In genomic region chr11:106091480-106092123, GRCh38 we compare ENCODE assay signal across 8 cellular contexts. TPM values are rescaled to one million over a fixed set of nuclear protein-coding genes. Genes with fewer than 3 reads are reported as not detected.
DNase-seq lines count a peak whose midpoint lies in the region; ATAC-seq, FAIRE-seq and TF ChIP-seq lines count a peak whose summit lies in the region.
"Had no signal": no experiment of that assay in that cellular context is flagged by ENCODE, and none has a peak within 500 bp of the region (broad histone marks: within the 10 kb centered on the region; RNA-seq: fewer than 3 reads in every experiment).

No MANE protein-coding gene starts in this region.

- H3K9me3 ChIP-seq in SJSA1 (replicated peaks): no peaks in the 10 kb centered on the region
- no peaks in the 10 kb centered on the region for H3K9me3 ChIP-seq in lung (ENCODE audit: control insufficient read depth in 2 of 2, insufficient read depth in 1 of 2, low read length in 1 of 2)
- H3K9me3 ChIP-seq in ovary: no peaks in the 10 kb centered on the region
- H3K9me3 ChIP-seq in small intestine (ENCODE audit: control insufficient read depth, low read depth): no peaks in the 10 kb centered on the region

- DNase-seq in SJSA1 (ENCODE audit: low read depth in 1 of 2, low spot score in 2 of 2) (peak in 1 of 2 experiments; percentile 40), lung (ENCODE audit: low spot score) (no peak), DMS114 treated with DMSO at 0.1 percent for 48 hours (lab: John Stamatoyannopoulos, UW; ENCODE audit: unreplicated experiment) (no peak), ovary (no peak), small intestine (no peak)

- H3K27me3 ChIP-seq in SJSA1 (replicated peaks) (no peaks in the 10 kb centered on the region), lung (ENCODE audit: control insufficient read depth, insufficient read depth) (no peaks in the 10 kb centered on the region), ovary (no peaks in the 10 kb centered on the region), small intestine (ENCODE audit: control insufficient read depth in 2 of 2, insufficient read depth in 2 of 2, low read length in 2 of 2) (no peaks in the 10 kb centered on the region)

- H3K4me3 ChIP-seq in SJSA1: no peak overlapping the region
- H3K4me3 ChIP-seq in lung: no peak overlapping the region
- H3K4me3 ChIP-seq in ovary: no peak overlapping the region
- no peak overlapping the region for H3K4me3 ChIP-seq in small intestine (ENCODE audit: low read depth in 1 of 2, low read length in 2 of 2)
- H3K4me3 ChIP-seq: SK-N-MC had no signal

- TF ChIP-seq POLR2A in ovary (IDR thresholded peaks at IDR 0.05): no peak

- no peak for FAIRE-seq in small intestine (lab: Jason Lieb, UNC)

- H3K27ac ChIP-seq in SJSA1: peak overlapping the region; percentile 57
- no peak overlapping the region for H3K27ac ChIP-seq in lung (ENCODE audit: low read depth in 1 of 2, low read length in 1 of 2)
- H3K27ac ChIP-seq in ovary: no peak overlapping the region
- H3K27ac ChIP-seq in small intestine (ENCODE audit: low read depth in 1 of 2, low read length in 1 of 2): no peak overlapping the region
- H3K27ac ChIP-seq: SK-N-MC had no signal

- intact Hi-C loops in ovary (cut with DNase I): no loop called here

- H3K4me1 ChIP-seq in SJSA1 (replicated peaks): peaks cover 16% of the 10 kb centered on the region
- H3K4me1 ChIP-seq in lung (ENCODE audit: control insufficient read depth in 2 of 2, insufficient read depth in 2 of 2, low read length in 2 of 2): peaks cover 0 to 10% of the 10 kb centered on the region in 2 donors
- no peaks in the 10 kb centered on the region for H3K4me1 ChIP-seq in ovary (ENCODE audit: insufficient read depth)
- H3K4me1 ChIP-seq in small intestine (ENCODE audit: control insufficient read depth in 2 of 2, insufficient read depth in 1 of 2, low read depth in 1 of 2, low read length in 1 of 2): no peaks in the 10 kb centered on the region

- WGBS in lung, 2 donors: 54 to 78% methylated on average over 3 of the region's 3 CpGs
- 69 to 84% (median 81%) methylated on average over 3 of the region's 3 CpGs for WGBS in ovary, 3 donors
- WGBS in small intestine, 3 donors: 70 to 79% (median 72%) methylated on average over 3 of the region's 3 CpGs

- TF ChIP-seq EP300 in ovary (IDR thresholded peaks at IDR 0.05): no peak

- H3K36me3 ChIP-seq in SJSA1 (peaks cover 9% of the 10 kb centered on the region), lung (ENCODE audit: control insufficient read depth in 2 of 2, insufficient read depth in 2 of 2, low read length in 2 of 2) (peaks cover 3 to 11% of the 10 kb centered on the region in 2 donors), ovary (no peaks in the 10 kb centered on the region), small intestine (ENCODE audit: control insufficient read depth in 2 of 2, insufficient read depth in 2 of 2, low read length in 2 of 2) (peaks cover 3 to 14% of the 10 kb centered on the region in 2 donors)

- ATAC-seq in GM18868 (IDR thresholded peaks at IDR 0.05; ENCODE audit: unreplicated experiment) (peak; percentile 99), HG02571 (IDR thresholded peaks at IDR 0.05; ENCODE audit: unreplicated experiment) (peak; percentile 99), lung (ENCODE audit: insufficient read depth, low FRiP score) (peak; percentile 64)

- TF ChIP-seq CTCF in lung (IDR thresholded peaks at IDR 0.05; ENCODE audit: control extremely low read depth, extremely low read depth) (no peak), ovary (IDR thresholded peaks at IDR 0.05) (no peak)

RNA-seq across cellular contexts. Expression of gene AASDHPPT, which starts 14.1 kb away (rescaled TPM):
- 39.3 and 44.2 TPM in 2 replicates for total RNA-seq in SJSA1 (2014; rRNA removed; shearing (Covaris generic))
- total RNA-seq in lung (10 to 100 TPM; 23.1 to 57.2 TPM), ovary (10 to 100 TPM; 18.9 to 43.1 (median 28.5) TPM)
- polyA plus RNA-seq in lung (10 to 100 TPM; 13.0 to 16.7 TPM), ovary (10 to 100 TPM; 17.3 to 25.7 TPM), small intestine (10 to 100 TPM in 2 of 3 donors, 1 to 10 TPM in 1; 9.8 to 12.5 (median 10.5) TPM)

RNA-seq across cellular contexts. Expression of gene KBTBD3, which starts 14.5 kb away (rescaled TPM):
- 0.16 and 0.76 TPM in 2 replicates for total RNA-seq in SJSA1 (2014; rRNA removed; shearing (Covaris generic))
- total RNA-seq in lung (10 to 100 TPM in 1 of 2 donors, 1 to 10 TPM in 1; 5.6 to 22.7 TPM), ovary (10 to 100 TPM in 1 of 7 donors, 1 to 10 TPM in 6; 5.1 to 11.9 (median 8.3) TPM)
- polyA plus RNA-seq in lung (1 to 10 TPM; 2.5 to 4.9 TPM), ovary (1 to 10 TPM; 4.2 to 4.4 TPM), small intestine (1 to 10 TPM; 2.9 to 3.8 (median 3.6) TPM)
